ENCODE assay signal across 14 cellular contexts in the genomic region with DNA sequence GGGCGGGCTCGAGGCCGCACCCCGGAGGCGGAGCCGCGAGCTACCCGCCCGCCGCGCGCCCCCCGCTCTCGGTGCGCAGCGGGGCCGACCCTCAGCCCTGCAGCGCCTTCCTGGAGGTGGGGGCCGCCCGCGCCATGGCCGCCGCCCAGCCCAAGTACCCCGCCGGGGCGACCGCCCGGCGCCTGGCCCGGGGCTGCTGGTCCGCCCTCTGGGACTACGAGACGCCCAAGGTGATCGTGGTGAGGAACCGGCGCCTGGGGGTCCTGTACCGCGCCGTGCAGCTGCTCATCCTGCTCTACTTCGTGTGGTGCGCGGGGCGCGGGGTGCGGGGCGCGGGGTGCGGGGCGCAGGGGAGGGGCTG. TPM values are rescaled to one million over a fixed set of nuclear protein-coding genes. Genes with fewer than 3 reads are reported as not detected.
DNase-seq lines count a peak whose midpoint lies in the region; ATAC-seq, FAIRE-seq and TF ChIP-seq lines count a peak whose summit lies in the region.
"Had no signal": no experiment of that assay in that cellular context is flagged by ENCODE, and none has a peak within 500 bp of the region (broad histone marks: within the 10 kb centered on the region; RNA-seq: fewer than 3 reads in every experiment).

Gene P2RX2 (plus strand): TSS at position 94 of the 361 bp plus-strand sequence. CDS start 41 bp downstream, at position 135.

- no peaks in the 10 kb centered on the region for H3K36me3 Mint-ChIP-seq in osteocyte (ENCODE audit: unreplicated experiment)

- no peak within 1 kb of the TSS for H4K5ac ChIP-seq in IMR-90 (ENCODE audit: low read depth, low read length)

- H2BK15ac ChIP-seq in IMR-90 (ENCODE audit: low read depth, low read length), result no peak within 1 kb of the TSS

- peak within 1 kb of the TSS; percentile 42 for H2AK9ac ChIP-seq in IMR-90 (replicated peaks; ENCODE audit: low read depth, low read length, poor library complexity)

- TF ChIP-seq RAD21 in IMR-90 (IDR thresholded peaks at IDR 0.05; ENCODE audit: low read length), result no peak

- H3K27ac Mint-ChIP-seq in osteocyte (ENCODE audit: unreplicated experiment), result no peak within 1 kb of the TSS

- H3K4me2 ChIP-seq in IMR-90 (ENCODE audit: low read depth, low read length), result no peak within 1 kb of the TSS

- TF ChIP-seq CTCF in IMR-90 (conservative IDR thresholded peaks at IDR 0.05; ENCODE audit: low read depth, low read length), result no peak
- no peak for TF ChIP-seq CTCF in esophagus muscularis mucosa (IDR thresholded peaks at IDR 0.05)
- TF ChIP-seq CTCF in osteocyte (IDR thresholded peaks at IDR 0.05), result no peak

- no peak for ATAC-seq in IMR-90 (ENCODE audit: low read depth)

- no peak within 1 kb of the TSS for H4K8ac ChIP-seq in IMR-90 (ENCODE audit: low read depth in 2 of 2, low read length in 2 of 2)

- H3K23ac ChIP-seq in IMR-90 (ENCODE audit: low read depth, low read length), result no peak within 1 kb of the TSS

- H4K20me1 ChIP-seq in IMR-90 (ENCODE audit: insufficient read depth, low read length), result no peaks in the 10 kb centered on the region

- H3K36me3 ChIP-seq in IMR-90 (ENCODE audit: control insufficient read depth, insufficient read depth, low read length), result no peaks in the 10 kb centered on the region
- H3K36me3 ChIP-seq in esophagus muscularis mucosa, result peaks cover 0 to 2% (median under 1%) of the 10 kb centered on the region in 4 donors
- H3K36me3 ChIP-seq: thyroid gland had no signal

- TF ChIP-seq POLR2A in IMR-90 (IDR thresholded peaks at IDR 0.05; ENCODE audit: low read depth, low read length) (no peak), esophagus muscularis mucosa (IDR thresholded peaks at IDR 0.05; ENCODE audit: low read depth) (no peak)

- no peak within 1 kb of the TSS for H3K9ac ChIP-seq in IMR-90 (ENCODE audit: low read depth, low read length)

- no peak within 1 kb of the TSS for H3K18ac ChIP-seq in IMR-90 (ENCODE audit: low read depth, low read length)

- H2AK5ac ChIP-seq in IMR-90 (ENCODE audit: low read depth, low read length), result no peak within 1 kb of the TSS

- no peak for TF ChIP-seq EP300 in esophagus muscularis mucosa (IDR thresholded peaks at IDR 0.05)

- H3K27ac ChIP-seq in IMR-90 (ENCODE audit: insufficient read depth, low read length), result no peak within 1 kb of the TSS
- peak within 1 kb of the TSS in 2 of 4 donors; percentile 36 to 48 for H3K27ac ChIP-seq in esophagus muscularis mucosa (replicated peaks in 1 of 4)
- H3K27ac ChIP-seq: thyroid gland had no signal

- no peak within 1 kb of the TSS for H4K91ac ChIP-seq in IMR-90 (ENCODE audit: insufficient read depth, low read depth, low read length)

- intact Hi-C loops in IMR-90 (cut with micrococcal nuclease) (loop anchor here (5.0 kb wide), 1 partner anchor 466 kb away; no protein-coding TSS in a partner anchor), esophagus muscularis mucosa (cut with DNase I) (loop anchor here (10.0 kb wide), 1 partner anchor 464 kb away; no protein-coding TSS in a partner anchor)

- peak within 1 kb of the TSS; percentile 44 for H3K4me3 Mint-ChIP-seq in osteocyte (ENCODE audit: unreplicated experiment)

- H2BK5ac ChIP-seq in IMR-90 (ENCODE audit: low read depth, low read length, poor library complexity, severe bottlenecking), result no peak within 1 kb of the TSS

- no peak within 1 kb of the TSS for H2BK20ac ChIP-seq in IMR-90 (ENCODE audit: low read depth, low read length)

- H3K56ac ChIP-seq in IMR-90 (ENCODE audit: extremely low read depth, insufficient read depth, low read length), result no peak within 1 kb of the TSS

- no TSS peak for BruUV-seq in IMR-90 (replicated peaks; lab: Mats Ljungman, UMichigan)

- H3K14ac ChIP-seq in IMR-90 (replicated peaks; ENCODE audit: low read depth, low read length), result no peak within 1 kb of the TSS

- H3K27me3 Mint-ChIP-seq in osteocyte (ENCODE audit: unreplicated experiment), result peaks cover 25% of the 10 kb centered on the region

- H3K79me1 ChIP-seq in IMR-90 (ENCODE audit: low read depth in 1 of 2, low read length in 2 of 2), result no peaks in the 10 kb centered on the region

- CTCF ChIA-PET in IMR-90 (lab: Yijun Ruan, JAX), result interaction anchor here (1.5 kb wide), 1 partner anchor 20 kb away, joined by 4 read pairs; no protein-coding TSS in a partner anchor

- peaks cover 20% of the 10 kb centered on the region for H3K9me3 ChIP-seq in IMR-90 (ENCODE audit: control insufficient read depth, insufficient read depth, low read length)
- H3K9me3 ChIP-seq in esophagus muscularis mucosa, result peaks cover 0 to 13% (median 11%) of the 10 kb centered on the region in 4 donors
- H3K9me3 ChIP-seq: thyroid gland had no signal

- no peak within 1 kb of the TSS for H2BK120ac ChIP-seq in IMR-90 (ENCODE audit: low read depth, low read length)

- no peak within 1 kb of the TSS for H3K4ac ChIP-seq in IMR-90 (ENCODE audit: low read depth, low read length)

- dilution Hi-C loops in IMR-90 (cut with HindIII; ENCODE audit: low sequenced_read_pairs, unreplicated experiment), result no loop called here

- H2AFZ ChIP-seq in IMR-90 (replicated peaks; ENCODE audit: low read length, poor library complexity), result peak within 1 kb of the TSS; percentile 3

- in situ Hi-C loops in IMR-90 (cut with MboI; ENCODE audit: low sequenced_read_pairs), result loop anchor here (5.0 kb wide), 1 partner anchor 201 kb away; no protein-coding TSS in a partner anchor

- WGBS in IMR-90 (ENCODE audit: extremely low coverage in 2 of 2, insufficient read length in 1 of 2), 2 experiments, result 3% methylated on average over 11 of the region's 49 CpGs; no CpG with 5 or more reads in 1 of the 2 experiments
- 3% methylated on average over 15 of the region's 49 CpGs for WGBS in esophagus muscularis mucosa

- peaks cover 7% of the 10 kb centered on the region; the same call in 1 of the 2 replicates for H3K9me1 ChIP-seq in IMR-90 (ENCODE audit: insufficient read depth, low read length)

- H3K4me3 ChIP-seq in IMR-90 (ENCODE audit: insufficient read depth, low read depth, low read length) (no peak within 1 kb of the TSS), esophagus muscularis mucosa (peak within 1 kb of the TSS; percentile 34 to 50 (median 36))
- H3K4me3 ChIP-seq: thyroid gland had no signal

- peaks cover 24% of the 10 kb centered on the region for H3K4me1 Mint-ChIP-seq in osteocyte (ENCODE audit: unreplicated experiment)

- FAIRE-seq in HTR-8/SVneo (lab: Jason Lieb, UNC), result no peak

- H3K9me3 Mint-ChIP-seq in osteocyte (ENCODE audit: unreplicated experiment), result no peaks in the 10 kb centered on the region

- H3K4me1 ChIP-seq in IMR-90 (ENCODE audit: control insufficient read depth, insufficient read depth, low read length) (peaks cover 12% of the 10 kb centered on the region), esophagus muscularis mucosa (peaks cover 11 to 47% (median 43%) of the 10 kb centered on the region in 4 donors)

- DNase-seq in NCI-H2171 treated with DMSO at 0.1 percent for 48 hours (lab: John Stamatoyannopoulos, UW), result peak; percentile 21
- no peak for DNase-seq in NCI-H2171 (lab: John Stamatoyannopoulos, UW)
- no peak for DNase-seq in IMR-90
- DNase-seq in esophagus muscularis mucosa (ENCODE audit: extremely low spot score), result no peak
- no peak for DNase-seq in osteocyte (ENCODE audit: extremely low spot score, unreplicated experiment)
- no peak for DNase-seq in HTR-8/SVneo (ENCODE audit: insufficient read length, low spot score)
- no peak for DNase-seq in H4 (ENCODE audit: low spot score)
- no peak for DNase-seq in NCI-H2029 (lab: John Stamatoyannopoulos, UW)
- DNase-seq: ACHN; GF-D8; kidney glomerular epithelial cell; NCI-H774; stimulated activated CD4-positive, alpha-beta T cell treated with anti-CD3 and anti-CD28 coated beads, Interleukin-4, amount 100 ng/mL, for 1 hour; thyroid gland had no signal

- POLR2A ChIA-PET in IMR-90 (lab: Charles Lee; ENCODE audit: unreplicated experiment), result no interaction called here

- H3K27me3 ChIP-seq in IMR-90 (ENCODE audit: control insufficient read depth, insufficient read depth, low read length) (peaks cover 40% of the 10 kb centered on the region), esophagus muscularis mucosa (peaks cover 0 to 64% (median 42%) of the 10 kb centered on the region in 4 donors)

TF ChIP-seq in IMR-90, 13 proteins besides CTCF, POLR2A, EP300 and RAD21 (continues in another document):
- no peak for TF ChIP-seq USF2 (IDR thresholded peaks at IDR 0.05; ENCODE audit: low read depth, low read length)
- TF ChIP-seq RCOR1 (IDR thresholded peaks at IDR 0.05; ENCODE audit: insufficient replicate concordance, low read length), result no peak
- no peak for TF ChIP-seq MXI1 (IDR thresholded peaks at IDR 0.05; ENCODE audit: borderline replicate concordance, low read depth, low read length)
- TF ChIP-seq CEBPB (IDR thresholded peaks at IDR 0.05; ENCODE audit: low read depth, low read length), result no peak
- TF ChIP-seq NFE2L2 (IDR thresholded peaks at IDR 0.05; ENCODE audit: low read depth, low read length), result no peak
- no peak for TF ChIP-seq MAFK (IDR thresholded peaks at IDR 0.05; ENCODE audit: low read depth, low read length)
- no peak for TF ChIP-seq BHLHE40 (IDR thresholded peaks at IDR 0.05; ENCODE audit: low read depth, low read length)
- TF ChIP-seq FOS (IDR thresholded peaks at IDR 0.05; ENCODE audit: low read depth, low read length), result no peak
- TF ChIP-seq RFX5 (IDR thresholded peaks at IDR 0.05; ENCODE audit: low read depth, low read length), result no peak
- TF ChIP-seq SMC3 (IDR thresholded peaks at IDR 0.05; ENCODE audit: low read depth, low read length), result no peak
- no peak for TF ChIP-seq MAZ (IDR thresholded peaks at IDR 0.05; ENCODE audit: borderline replicate concordance, low read depth, low read length)
- no peak for TF ChIP-seq CHD1 (IDR thresholded peaks at IDR 0.05; ENCODE audit: low read depth, low read length)

RNA-seq across cellular contexts. Expression of gene P2RX2, which starts in this region (rescaled TPM):
- not detected in 2 replicates for total RNA-seq in IMR-90 (2012; rRNA removed)
- not detected in 2 replicates for polyA plus RNA-seq in IMR-90 (2012; rRNA removed)
- not detected in 2 replicates for polyA plus RNA-seq in IMR-90 (2012; cell fraction: cytosol; rRNA removed)
- polyA plus RNA-seq in IMR-90 (2012; cell fraction: nucleus; rRNA removed; ENCODE audit: low replicate concordance), result not detected in 2 replicates
- total RNA-seq in esophagus muscularis mucosa, result 1 to 10 TPM; 1.7 to 4.1 (median 3.7) TPM
- not detected in 2 replicates for total RNA-seq in osteocyte
- not detected in 2 replicates for total RNA-seq in H4 (2014; rRNA removed; shearing (Covaris generic))
